10 cellular contexts compared by ENCODE assay signal in genomic region chr18:23438608-23439366, GRCh38. TPM values are rescaled to one million over a fixed set of nuclear protein-coding genes. Genes with fewer than 3 reads are reported as not detected.
DNase-seq lines count a peak whose midpoint lies in the region; ATAC-seq and TF ChIP-seq lines count a peak whose summit lies in the region.
"Had no signal": no experiment of that assay in that cellular context is flagged by ENCODE, and none has a peak within 500 bp of the region (broad histone marks: within the 10 kb centered on the region; RNA-seq: fewer than 3 reads in every experiment).

No MANE protein-coding gene starts in this region.

- TF ChIP-seq CTCF in PC-3 (conservative IDR thresholded peaks at IDR 0.05; ENCODE audit: low read depth, low read length) (no peak), psoas muscle (IDR thresholded peaks at IDR 0.05) (no peak)

- H3K4me1 ChIP-seq in GM23248 (ENCODE audit: insufficient read depth) (peaks cover 13% of the 10 kb centered on the region; the same call in 1 of the 2 replicates), PC-3 (ENCODE audit: insufficient read depth, low read length) (peaks cover 5% of the 10 kb centered on the region; the same call in 1 of the 2 replicates), duodenal mucosa (ENCODE audit: control insufficient read depth in 1 of 2, insufficient read depth in 2 of 2, low read length in 2 of 2) (peaks cover 5 to 13% of the 10 kb centered on the region in 2 donors), psoas muscle (peaks cover 6% of the 10 kb centered on the region)

- POLR2A ChIA-PET in PC-3 (lab: Charles Lee; ENCODE audit: unreplicated experiment): no interaction called here

- CTCF ChIA-PET in PC-3 (lab: Charles Lee): no interaction called here

- no peaks in the 10 kb centered on the region for H3F3A ChIP-seq in GM23248 (ENCODE audit: insufficient read depth)
- H3F3A ChIP-seq in PC-3 (ENCODE audit: low read length, unreplicated experiment): no peaks in the 10 kb centered on the region

- H3K4me3 ChIP-seq in GM23248: peak overlapping the region; percentile 97; the same call in 1 of the 2 replicates
- H3K4me3 ChIP-seq in PC-3 (ENCODE audit: low read length): peak overlapping the region; percentile 93; the same call in 1 of the 2 replicates
- peak overlapping the region; percentile 79 to 99 for H3K4me3 ChIP-seq in duodenal mucosa (ENCODE audit: low read depth in 1 of 2, low read length in 2 of 2)
- H3K4me3 ChIP-seq in psoas muscle: peak overlapping the region; percentile 93

- H3K9ac ChIP-seq in GM23248 (no peak overlapping the region), PC-3 (ENCODE audit: low read length) (no peak overlapping the region), duodenal mucosa (ENCODE audit: low read depth in 1 of 2, low read length in 2 of 2) (peak overlapping the region in 1 of 2 donors; percentile 55)

- H3K4me2 ChIP-seq in GM23248 (ENCODE audit: unreplicated experiment): peak overlapping the region; percentile 99
- H3K4me2 ChIP-seq in PC-3 (ENCODE audit: low read length): peak overlapping the region; percentile 86

- H2AFZ ChIP-seq in GM23248 (peak overlapping the region; percentile 100), PC-3 (ENCODE audit: low read length) (peak overlapping the region; percentile 97)

- H3K79me2 ChIP-seq in GM23248 (ENCODE audit: insufficient read depth) (peaks cover 6% of the 10 kb centered on the region), PC-3 (ENCODE audit: low read length) (peaks cover 9% of the 10 kb centered on the region)

- ATAC-seq in PC-3 (no peak), psoas muscle (peak in 2 of 4 donors; percentile 36 to 48), GM19452 (IDR thresholded peaks at IDR 0.05; ENCODE audit: unreplicated experiment) (no peak), GM18873 (IDR thresholded peaks at IDR 0.05; ENCODE audit: low FRiP score, unreplicated experiment) (no peak)

- H3K36me3 ChIP-seq in GM23248 (ENCODE audit: low read depth) (no peaks in the 10 kb centered on the region), PC-3 (ENCODE audit: low read depth, low read length) (no peaks in the 10 kb centered on the region), duodenal mucosa (ENCODE audit: control insufficient read depth in 1 of 2, insufficient read depth in 2 of 2, low read length in 2 of 2) (no peaks in the 10 kb centered on the region), psoas muscle (ENCODE audit: insufficient read depth in 1 of 2, low read depth in 1 of 2) (no peaks in the 10 kb centered on the region)
- H3K36me3 ChIP-seq: upper lobe of left lung had no signal

- WGBS in GM23248 (ENCODE audit: low coverage in 1 of 2, low lambda C conversion rate in 2 of 2, missing lambda C conversion rate in 2 of 2), 2 experiments: 59 to 61% methylated on average over 11 of the region's 11 CpGs
- WGBS in psoas muscle, 3 donors: 74 to 81% (median 76%) methylated on average over 11 of the region's 11 CpGs

- H3K27ac ChIP-seq in GM23248 (no peak overlapping the region), PC-3 (ENCODE audit: low read length) (no peak overlapping the region), duodenal mucosa (ENCODE audit: low read depth, low read length) (no peak overlapping the region), psoas muscle (no peak overlapping the region)

- intact Hi-C loops in PC-3 (cut with micrococcal nuclease) (loop anchor here (2.0 kb wide), 1 partner anchor 14 kb away; the partner anchor contains the start of gene RIOK3), psoas muscle (cut with DNase I) (no loop called here), head of caudate nucleus (cut with DNase I) (no loop called here)

- DNase-seq in GM23248 (no peak), PC-3 (no peak), psoas muscle (no peak), HUDEP-2 (lab: John Stamatoyannopoulos, UW; ENCODE audit: unreplicated experiment in 76 of 76) (no peak), head of caudate nucleus (no peak)
- DNase-seq: NCI-H446, upper lobe of left lung had no signal

- in situ Hi-C loops in GM23248 (cut with MboI): no loop called here

- H3K9me2 ChIP-seq in GM23248 (ENCODE audit: insufficient read depth): no peaks in the 10 kb centered on the region
- no peaks in the 10 kb centered on the region for H3K9me2 ChIP-seq in PC-3 (replicated peaks; ENCODE audit: low read length)

- H4K20me1 ChIP-seq in GM23248 (ENCODE audit: insufficient read depth): no peaks in the 10 kb centered on the region
- H4K20me1 ChIP-seq in PC-3 (ENCODE audit: low read length): no peaks in the 10 kb centered on the region

- H3K27me3 ChIP-seq in GM23248 (replicated peaks; ENCODE audit: insufficient read depth) (no peaks in the 10 kb centered on the region), PC-3 (ENCODE audit: low read length) (no peaks in the 10 kb centered on the region), duodenal mucosa (ENCODE audit: control insufficient read depth in 1 of 2, insufficient read depth in 2 of 2, low read length in 2 of 2) (no peaks in the 10 kb centered on the region), psoas muscle (ENCODE audit: insufficient read depth in 3 of 3, low read length in 2 of 3) (no peaks in the 10 kb centered on the region)
- H3K27me3 ChIP-seq: upper lobe of left lung had no signal

- BruUV-seq in PC-3 (replicated peaks; lab: Mats Ljungman, UMichigan): no TSS peak

- H3K9me3 ChIP-seq in GM23248 (ENCODE audit: low read depth) (no peaks in the 10 kb centered on the region), PC-3 (ENCODE audit: low read length) (no peaks in the 10 kb centered on the region), duodenal mucosa (ENCODE audit: control insufficient read depth in 1 of 2, low read length in 2 of 2) (no peaks in the 10 kb centered on the region), psoas muscle (no peaks in the 10 kb centered on the region)
- H3K9me3 ChIP-seq: upper lobe of left lung had no signal

RNA-seq across cellular contexts. Expression of gene RIOK3, which starts 14.3 kb away (rescaled TPM):
- total RNA-seq in GM23248 (2014; rRNA removed; shearing (Covaris generic)): 71.7 and 89.3 TPM in 2 replicates
- polyA plus RNA-seq in GM23248 (2016; fragmentation: Nextera tagmentation; extraction: Ambion mirVana): 78.4 and 81.8 TPM in 2 replicates
- 35.0 and 41.4 TPM in 2 replicates for total RNA-seq in PC-3 (2014; rRNA removed)
- total RNA-seq in psoas muscle: 100 to 1,000 TPM in 1 of 4 donors, 10 to 100 TPM in 3; 78.6 to 116 (median 89.1) TPM
- polyA plus RNA-seq in psoas muscle: 10 to 100 TPM; 59.6 to 89.9 (median 87.9) TPM
